In the genomic region with DNA sequence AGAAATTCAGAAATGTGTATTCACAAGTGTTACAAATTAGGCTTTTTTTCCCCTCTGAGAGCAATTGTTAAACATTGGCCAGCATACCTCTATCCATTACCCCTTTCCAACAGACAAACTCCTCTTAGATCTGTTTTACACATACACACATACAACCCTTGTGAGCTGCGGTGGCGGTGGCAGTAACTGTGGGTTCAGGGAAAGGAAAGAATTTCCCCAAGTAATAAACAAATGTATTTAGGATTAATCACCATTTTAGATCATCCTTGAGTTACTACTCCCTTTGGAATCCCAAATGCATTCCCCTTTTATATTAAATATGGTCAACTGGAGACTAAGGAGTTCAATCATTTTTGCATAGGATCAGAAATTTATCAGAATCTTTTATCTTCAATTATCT, we compare ENCODE assay signal across 23 cellular contexts.
"Had no signal": no experiment of that assay in that cellular context is flagged by ENCODE, and none has a peak within 500 bp of the region (broad histone marks: within the 10 kb centered on the region; RNA-seq: fewer than 3 reads in every experiment).

No MANE protein-coding gene starts in this region.

- ATAC-seq: left lung; naive thymus-derived CD8-positive, alpha-beta T cell; WTC11 had no signal

- H3K36me3 ChIP-seq: cardiac muscle cell, left lung, neural progenitor cell, sigmoid colon, spleen, vagina had no signal

- H3K27ac ChIP-seq: cardiac muscle cell, hepatocyte, left lung, neural progenitor cell, sigmoid colon, spleen, testis, vagina had no signal

- H3K79me2 ChIP-seq: hepatocyte had no signal

- DNase-seq: activated CD8-positive, alpha-beta memory T cell treated with anti-CD3 and anti-CD28 coated beads for 24 hours; activated naive CD4-positive, alpha-beta T cell treated with Interleukin-2 at 50 U/mL for 16 hours; activated naive CD8-positive, alpha-beta T cell treated with anti-CD3 and anti-CD28 coated beads for 36 hours; activated T-cell treated with anti-CD3 and anti-CD28 coated beads, Interleukin-2, amount 50 U/mL, for 48 hours; effector CD4-positive, alpha-beta T cell; glutamatergic neuron; immature natural killer cell; kidney glomerular epithelial cell; naive thymus-derived CD8-positive, alpha-beta T cell; sigmoid colon; spleen; stimulated activated CD4-positive, alpha-beta T cell treated with anti-CD3 and anti-CD28 coated beads, Interleukin-4, amount 100 ng/mL, for 1 hour; stimulated activated naive CD4-positive, alpha-beta T cell; T-helper 9 cell; testis; trophoblast cell had no signal

- H3K9me3 ChIP-seq: left lung, sigmoid colon, spleen, testis, vagina had no signal

- H2AFZ ChIP-seq: hepatocyte, neural progenitor cell had no signal

- H3K4me3 ChIP-seq: cardiac muscle cell, hepatocyte, left lung, lung, neural progenitor cell, sigmoid colon, spleen, testis, vagina had no signal

- H3K4me1 ChIP-seq: left lung, spleen, testis, vagina had no signal

- H3K4me2 ChIP-seq: hepatocyte, neural progenitor cell had no signal

- H3K27me3 ChIP-seq: hepatocyte, left lung, neural progenitor cell, sigmoid colon, spleen, testis, vagina had no signal
